ENCODE assay signal across 12 cellular contexts in genomic region chr4:26788341-26788733, GRCh38.
DNase-seq lines count a peak whose midpoint lies in the region; ATAC-seq, FAIRE-seq and TF ChIP-seq lines count a peak whose summit lies in the region.
"Had no signal": no experiment of that assay in that cellular context is flagged by ENCODE, and none has a peak within 500 bp of the region (broad histone marks: within the 10 kb centered on the region; RNA-seq: fewer than 3 reads in every experiment).

No MANE protein-coding gene starts in this region.

- no peak overlapping the region for H3K4me3 Mint-ChIP-seq in central memory CD8-positive, alpha-beta T cell

- H3K27ac Mint-ChIP-seq in central memory CD8-positive, alpha-beta T cell (ENCODE audit: low read depth): no peak overlapping the region
- H3K27ac Mint-ChIP-seq: stimulated activated naive B cell treated with anti-CD40 and anti-IgM and Interleukin-4, amounts not matched to agents 10 μg/mL and 1 μg/mL and 100 μg/mL, for 72 hours had no signal

- peak; percentile 15 for ATAC-seq in GM21723 (IDR thresholded peaks at IDR 0.05; ENCODE audit: unreplicated experiment)
- peak; percentile 14 for ATAC-seq in central memory CD8-positive, alpha-beta T cell (replicated peaks; ENCODE audit: extremely low read depth, poor library complexity, severe bottlenecking)
- ATAC-seq in gastrocnemius medialis: peak; percentile 33 to 54

- in situ Hi-C loops in gastrocnemius medialis (cut with MboI; ENCODE audit: low sequenced_read_pairs in 4 of 4) (loop anchor here in 1 of 4 donors (25.0 kb wide), 1 partner anchor 224 kb away; no protein-coding TSS in a partner anchor), GM13976 (cut with MboI; ENCODE audit: low sequenced_read_pairs, unreplicated experiment) (no loop called here)

- no peaks in the 10 kb centered on the region for H3K79me2 ChIP-seq in Karpas-422 (ENCODE audit: low read length)

- H2AFZ ChIP-seq in Karpas-422 (ENCODE audit: low read length): no peak overlapping the region

- no peaks in the 10 kb centered on the region for H4K20me1 ChIP-seq in Karpas-422 (ENCODE audit: insufficient read depth, low read depth, low read length)

- peak overlapping the region; percentile 70 for H3K9ac ChIP-seq in Karpas-422 (ENCODE audit: low read length)

- FAIRE-seq in GM12892 (lab: Jason Lieb, UNC): no peak
- FAIRE-seq: HTR-8/SVneo had no signal

- H3K27ac ChIP-seq in Karpas-422 (ENCODE audit: low read length): peak overlapping the region; percentile 93
- peak overlapping the region in 3 of 4 donors; percentile 49 to 71 (median 70) for H3K27ac ChIP-seq in gastrocnemius medialis
- H3K27ac ChIP-seq in Peyer's patch: no peak overlapping the region
- H3K27ac ChIP-seq: brain microvascular endothelial cell had no signal

- H3K36me3 Mint-ChIP-seq in central memory CD8-positive, alpha-beta T cell (ENCODE audit: insufficient read depth): peaks cover 4% of the 10 kb centered on the region

- no peaks in the 10 kb centered on the region for H3K9me3 Mint-ChIP-seq in central memory CD8-positive, alpha-beta T cell
- H3K9me3 Mint-ChIP-seq: stimulated activated naive B cell treated with anti-CD40 and anti-IgM and Interleukin-4, amounts not matched to agents 10 μg/mL and 1 μg/mL and 100 μg/mL, for 72 hours had no signal

- H3K27me3 ChIP-seq in Karpas-422 (ENCODE audit: low read length) (no peaks in the 10 kb centered on the region), gastrocnemius medialis (no peaks in the 10 kb centered on the region), Peyer's patch (no peaks in the 10 kb centered on the region)
- H3K27me3 ChIP-seq: brain microvascular endothelial cell had no signal

- H3K4me2 ChIP-seq in Karpas-422 (ENCODE audit: low read depth, low read length, poor library complexity, severe bottlenecking): peak overlapping the region; percentile 70

- H3K9me3 ChIP-seq in Karpas-422 (ENCODE audit: low read length) (0 out of 2 replicates have a peak, but pooled peaks cover 4% of the 10 kb centered on the region), gastrocnemius medialis (no peaks in the 10 kb centered on the region), Peyer's patch (no peaks in the 10 kb centered on the region)

- no peak for TF ChIP-seq POLR2A in gastrocnemius medialis (IDR thresholded peaks at IDR 0.05)
- no peak for TF ChIP-seq POLR2A in GM12892 (IDR thresholded peaks at IDR 0.05; ENCODE audit: low read depth, low read length)
- no peak for TF ChIP-seq POLR2A in Peyer's patch (IDR thresholded peaks at IDR 0.05)

- TF ChIP-seq CTCF in gastrocnemius medialis (IDR thresholded peaks at IDR 0.05 in 4 of 5, conservative IDR thresholded peaks at IDR 0.05 in 1 of 5): no peak
- no peak for TF ChIP-seq CTCF in GM13976 (IDR thresholded peaks at IDR 0.05; ENCODE audit: borderline replicate concordance, control extremely low read depth, extremely low read depth, insufficient read depth, missing control alignments)
- TF ChIP-seq CTCF in Peyer's patch (IDR thresholded peaks at IDR 0.05): no peak

- intact Hi-C loops in gastrocnemius medialis (cut with DNase I; ENCODE audit: low total_unique reads): loop anchor here (5.0 kb wide), 1 partner anchor 219 kb away; no protein-coding TSS in a partner anchor

- DNase-seq in Karpas-422 (peak; percentile 64), gastrocnemius medialis (no peak), GM12892 (ENCODE audit: insufficient read length) (no peak), GM13976 (ENCODE audit: low spot score) (no peak), Peyer's patch (no peak)
- DNase-seq in central memory CD8-positive, alpha-beta T cell (ENCODE audit: low spot score in 2 of 2): no peak
- DNase-seq in stimulated activated CD4-positive, alpha-beta T cell treated with anti-CD3 and anti-CD28 coated beads, Interleukin-12 subunit alpha, Interleukin-12 subunit beta, amount 100 ng/mL, for 4 hours: no peak
- DNase-seq: NCI-H2029 treated with DMSO at 0.1 percent for 48 hours had no signal

- no peaks in the 10 kb centered on the region for H3K27me3 Mint-ChIP-seq in central memory CD8-positive, alpha-beta T cell

- H3K9me2 ChIP-seq in Karpas-422 (replicated peaks; ENCODE audit: insufficient read depth, low read length): no peaks in the 10 kb centered on the region

- H3K36me3 ChIP-seq in Karpas-422 (ENCODE audit: insufficient read depth, low read length): no peaks in the 10 kb centered on the region
- H3K36me3 ChIP-seq in gastrocnemius medialis: no peaks in the 10 kb centered on the region
- no peaks in the 10 kb centered on the region for H3K36me3 ChIP-seq in Peyer's patch
- H3K36me3 ChIP-seq: brain microvascular endothelial cell had no signal

- H3K4me1 Mint-ChIP-seq in central memory CD8-positive, alpha-beta T cell: peaks cover 7% of the 10 kb centered on the region

- H3K4me1 ChIP-seq in Karpas-422 (ENCODE audit: low read length) (peaks cover 57% of the 10 kb centered on the region), gastrocnemius medialis (peaks cover 27 to 39% of the 10 kb centered on the region in 2 donors), Peyer's patch (peaks cover 0 to 17% (median 0%) of the 10 kb centered on the region in 4 donors)

- peak overlapping the region; percentile 56; the same call in 1 of the 2 replicates for H3K4me3 ChIP-seq in Karpas-422 (ENCODE audit: low read length)
- H3K4me3 ChIP-seq in gastrocnemius medialis: peak overlapping the region in 2 of 4 donors; percentile 22 to 43
- H3K4me3 ChIP-seq in Peyer's patch: no peak overlapping the region

Comparison
In these comparisons a context has a peak if more than half of its experiments do, and no peak if none do; other contexts are left out.
1. H3K27ac ChIP-seq: peak in Karpas-422 (single experiment) and gastrocnemius medialis (3 of 4); none in Peyer's patch (0 of 4).
2. Peak in every context shown above with its lines, with median percentiles within 50 percentile points of each other: ATAC-seq.